8 cellular contexts compared by ENCODE assay signal in genomic region chr4:177441061-177441802, GRCh38. TPM values are rescaled to one million over a fixed set of nuclear protein-coding genes. Genes with fewer than 3 reads are reported as not detected.
DNase-seq lines count a peak whose midpoint lies in the region; ATAC-seq and TF ChIP-seq lines count a peak whose summit lies in the region.

No MANE protein-coding gene starts in this region.

- 51% methylated on average over 12 of the region's 12 CpGs for WGBS in SK-N-SH (ENCODE audit: low lambda C conversion rate)
- WGBS in psoas muscle, 3 donors = 56 to 74% (median 60%) methylated on average over 12 of the region's 12 CpGs

- H3K4me1 Mint-ChIP-seq in activated CD8-positive, alpha-beta T cell treated with anti-CD3 and anti-CD28 coated beads for 36 hours (ENCODE audit: low read depth) = peaks cover 24% of the 10 kb centered on the region

- CTCF ChIA-PET in SK-N-SH (lab: Yijun Ruan, JAX) = interaction anchor here (1.1 to 1.2 kb wide), 2 partner anchors 89 to 191 kb away, joined by 3 to 4 read pairs; no protein-coding TSS in a partner anchor
- CTCF ChIA-PET in activated CD8-positive, alpha-beta T cell treated with anti-CD3 and anti-CD28 coated beads for 36 hours (lab: Charles Lee) = interaction anchor here (1.4 to 1.8 kb wide), 3 partner anchors 8 to 191 kb away, joined by 3 to 9 read pairs (median 4); no protein-coding TSS in a partner anchor

- TF ChIP-seq RAD21 in SK-N-SH (IDR thresholded peaks at IDR 0.05; ENCODE audit: low read length) = no peak

- DNase-seq in SK-N-SH = peak; percentile 22
- DNase-seq in activated CD8-positive, alpha-beta T cell treated with anti-CD3 and anti-CD28 coated beads for 36 hours = peak; percentile 47
- DNase-seq in foreskin keratinocyte = no peak
- DNase-seq in psoas muscle = no peak
- no peak for DNase-seq in COLO668 (lab: John Stamatoyannopoulos, UW; ENCODE audit: unreplicated experiment)

- no peaks in the 10 kb centered on the region for H3K27me3 Mint-ChIP-seq in activated CD8-positive, alpha-beta T cell treated with anti-CD3 and anti-CD28 coated beads for 36 hours

- H2AFZ ChIP-seq in SK-N-SH (ENCODE audit: low read depth) (peak overlapping the region; percentile 84), KMS-11 (ENCODE audit: low read depth) (peak overlapping the region; percentile 87)

- H3K27ac Mint-ChIP-seq in activated CD8-positive, alpha-beta T cell treated with anti-CD3 and anti-CD28 coated beads for 36 hours = peak overlapping the region; percentile 98

- H4K20me1 ChIP-seq in SK-N-SH (ENCODE audit: insufficient read depth) (no peaks in the 10 kb centered on the region), KMS-11 (ENCODE audit: insufficient read depth) (no peaks in the 10 kb centered on the region)

- ATAC-seq in SK-N-SH treated with all-trans-retinoic acid at 6 μM for 48 hours (no peak), GM21717 (IDR thresholded peaks at IDR 0.05; ENCODE audit: unreplicated experiment) (peak; percentile 35), foreskin keratinocyte (no peak), psoas muscle (no peak)
- peak; percentile 9 for ATAC-seq in activated CD8-positive, alpha-beta T cell treated with anti-CD3 and anti-CD28 coated beads for 36 hours

- no peaks in the 10 kb centered on the region for H3F3A ChIP-seq in SK-N-SH (replicated peaks; ENCODE audit: insufficient read depth)

- no peaks in the 10 kb centered on the region for H3K9me3 Mint-ChIP-seq in activated CD8-positive, alpha-beta T cell treated with anti-CD3 and anti-CD28 coated beads for 36 hours

- peak; percentile 16; the same call in 1 of the 2 replicates for TF ChIP-seq CTCF in SK-N-SH (IDR thresholded peaks at IDR 0.05)
- TF ChIP-seq CTCF in KMS-11 (conservative IDR thresholded peaks at IDR 0.05; ENCODE audit: low read depth, low read length) = no peak; the same call in 1 of the 2 replicates
- TF ChIP-seq CTCF in activated CD8-positive, alpha-beta T cell treated with anti-CD3 and anti-CD28 coated beads for 36 hours (IDR thresholded peaks at IDR 0.05) = peak; percentile 41
- peak; percentile 14 for TF ChIP-seq CTCF in foreskin keratinocyte (conservative IDR thresholded peaks at IDR 0.05)
- no peak for TF ChIP-seq CTCF in psoas muscle (IDR thresholded peaks at IDR 0.05)

- H3K9me3 ChIP-seq in SK-N-SH (no peaks in the 10 kb centered on the region), psoas muscle (no peaks in the 10 kb centered on the region)

- peaks cover 0 to 11% of the 10 kb centered on the region in 2 experiments; a peak in 2 of 4 replicates for H3K4me1 ChIP-seq in SK-N-SH (ENCODE audit: control insufficient read depth in 1 of 2, insufficient read depth in 2 of 2, low read depth in 1 of 2, low read length in 1 of 2)
- H3K4me1 ChIP-seq in KMS-11 (ENCODE audit: low read depth, poor library complexity, severe bottlenecking) = peaks cover 19% of the 10 kb centered on the region
- no peaks in the 10 kb centered on the region for H3K4me1 ChIP-seq in foreskin keratinocyte
- peaks cover 12% of the 10 kb centered on the region for H3K4me1 ChIP-seq in psoas muscle

- H3K27me3 ChIP-seq in SK-N-SH (ENCODE audit: insufficient read depth) = no peaks in the 10 kb centered on the region
- H3K27me3 ChIP-seq in KMS-11 (ENCODE audit: insufficient read depth, low read depth) = no peaks in the 10 kb centered on the region
- H3K27me3 ChIP-seq in foreskin keratinocyte = no peaks in the 10 kb centered on the region
- H3K27me3 ChIP-seq in psoas muscle (ENCODE audit: insufficient read depth in 3 of 3, low read length in 2 of 3) = no peaks in the 10 kb centered on the region

- H3K79me2 ChIP-seq in SK-N-SH (ENCODE audit: insufficient read depth) = no peaks in the 10 kb centered on the region
- no peaks in the 10 kb centered on the region for H3K79me2 ChIP-seq in KMS-11 (ENCODE audit: insufficient read depth, low read depth)

- H3K9ac ChIP-seq in SK-N-SH = peak overlapping the region; percentile 70
- H3K9ac ChIP-seq in KMS-11 = peak overlapping the region; percentile 91

- H3K27ac ChIP-seq in SK-N-SH (ENCODE audit: low read depth in 2 of 2, low read length in 1 of 2) = peak overlapping the region; percentile 78 to 98
- peak overlapping the region; percentile 95 for H3K27ac ChIP-seq in KMS-11
- H3K27ac ChIP-seq in foreskin keratinocyte = peak overlapping the region; percentile 97
- H3K27ac ChIP-seq in psoas muscle = peak overlapping the region; percentile 94

- intact Hi-C loops in activated CD8-positive, alpha-beta T cell treated with anti-CD3 and anti-CD28 coated beads for 36 hours (cut with micrococcal nuclease) = no loop called here
- intact Hi-C loops in psoas muscle (cut with DNase I) = no loop called here

- POLR2A ChIA-PET in SK-N-SH (lab: Yijun Ruan, JAX) = interaction anchor here (0.6 to 1.9 kb wide), 6 partner anchors 8 to 65 kb away, joined by 3 to 5 read pairs (median 3); no protein-coding TSS in a partner anchor
- POLR2A ChIA-PET in activated CD8-positive, alpha-beta T cell treated with anti-CD3 and anti-CD28 coated beads for 36 hours (lab: Charles Lee) = interaction anchor here (0.6 to 2.7 kb wide), 15 partner anchors 9 to 132 kb away, joined by 3 to 17 read pairs (median 4); partner anchors contain the start of gene NEIL3

- no peaks in the 10 kb centered on the region for H3K9me2 ChIP-seq in SK-N-SH

- H3K4me2 ChIP-seq in SK-N-SH = peak overlapping the region; percentile 76
- peak overlapping the region; percentile 75 for H3K4me2 ChIP-seq in KMS-11

- peak overlapping the region; percentile 74 to 78 for H3K4me3 ChIP-seq in SK-N-SH (ENCODE audit: low read depth in 2 of 2, low read length in 1 of 2)
- peak overlapping the region; percentile 29 for H3K4me3 ChIP-seq in KMS-11 (IDR thresholded peaks at IDR 0.05; ENCODE audit: insufficient read depth, low read depth, low read length)
- H3K4me3 ChIP-seq in psoas muscle = peak overlapping the region; percentile 86

- peaks cover 18% of the 10 kb centered on the region for H3K36me3 Mint-ChIP-seq in activated CD8-positive, alpha-beta T cell treated with anti-CD3 and anti-CD28 coated beads for 36 hours (ENCODE audit: low read depth)

- no peak for TF ChIP-seq EP300 in SK-N-SH (IDR thresholded peaks at IDR 0.05; ENCODE audit: borderline replicate concordance in 1 of 2, low read depth in 1 of 2, low read length in 1 of 2)

- H3K4me3 Mint-ChIP-seq in activated CD8-positive, alpha-beta T cell treated with anti-CD3 and anti-CD28 coated beads for 36 hours = peak overlapping the region; percentile 92

- H3K36me3 ChIP-seq in SK-N-SH (replicated peaks in 1 of 2; ENCODE audit: control insufficient read depth in 1 of 2, insufficient read depth in 2 of 2, low read length in 1 of 2) (peaks cover 15 to 22% of the 10 kb centered on the region in 2 experiments), KMS-11 (ENCODE audit: insufficient read depth) (no peaks in the 10 kb centered on the region), psoas muscle (ENCODE audit: insufficient read depth in 1 of 2, low read depth in 1 of 2) (peaks cover 4 to 29% of the 10 kb centered on the region in 2 donors)

TF ChIP-seq in SK-N-SH, 30 proteins besides CTCF, POLR2A, EP300 and RAD21:
- TF ChIP-seq GATA2 (CRISPR knock-in tag; IDR thresholded peaks at IDR 0.05) (no peak), FOXM1 (IDR thresholded peaks at IDR 0.05; ENCODE audit: low read depth) (no peak)

TF ChIP-seq in SK-N-SH treated with all-trans-retinoic acid at 6 μM for 48 hours, 23 proteins besides CTCF, POLR2A, EP300 and RAD21:
- TF ChIP-seq POU6F1 (CRISPR knock-in tag; IDR thresholded peaks at IDR 0.05; ENCODE audit: borderline replicate concordance, low read depth) (no peak), ZC3H10 (CRISPR knock-in tag; IDR thresholded peaks at IDR 0.05) (no peak)

RNA-seq across cellular contexts. Expression of gene AGA, which starts 1.0 kb away (rescaled TPM):
- 36.8 and 41.7 TPM in 2 replicates for polyA plus RNA-seq in SK-N-SH (2012; rRNA removed)
- polyA plus RNA-seq in SK-N-SH (2012; cell fraction: cytosol; rRNA removed) = 40.6 and 43.8 TPM in 2 replicates
- polyA plus RNA-seq in SK-N-SH (2012; cell fraction: nucleus; rRNA removed) = 27.7 and 37.2 TPM in 2 replicates
- total RNA-seq in activated CD8-positive, alpha-beta T cell treated with anti-CD3 and anti-CD28 coated beads for 36 hours = 10 to 100 TPM; 19.7 to 21.8 TPM
- 12.0 and 16.5 TPM in 2 replicates for total RNA-seq in foreskin keratinocyte
- 6.5 and 8.9 TPM in 2 replicates for polyA plus RNA-seq in foreskin keratinocyte
- total RNA-seq in psoas muscle = 1 to 10 TPM; 4.9 to 6.7 (median 5.8) TPM
- 1 to 10 TPM; 3.5 to 6.5 (median 5.4) TPM for polyA plus RNA-seq in psoas muscle

Comparison
In these comparisons a context has a peak if more than half of its experiments do, and no peak if none do; other contexts are left out.
1. DNase-seq: peak in SK-N-SH (single experiment) and activated CD8-positive, alpha-beta T cell treated with anti-CD3 and anti-CD28 coated beads for 36 hours (single experiment); none in foreskin keratinocyte (0 of 2), psoas muscle (0 of 2) and COLO668 (single experiment).
2. H3K4me3 ChIP-seq: peak in every context shown above with its lines; median percentile 86 in psoas muscle; 76 in SK-N-SH; 29 in KMS-11.
3. CTCF ChIP-seq: peak in SK-N-SH (single experiment), activated CD8-positive, alpha-beta T cell treated with anti-CD3 and anti-CD28 coated beads for 36 hours (single experiment) and foreskin keratinocyte (single experiment); none in KMS-11 (single experiment) and psoas muscle (single experiment).
4. ATAC-seq: peak in GM21717 (single experiment) and activated CD8-positive, alpha-beta T cell treated with anti-CD3 and anti-CD28 coated beads for 36 hours (single experiment); none in SK-N-SH treated with all-trans-retinoic acid at 6 μM for 48 hours (single experiment), foreskin keratinocyte (single experiment) and psoas muscle (0 of 4).
5. Peak in every context shown above with its lines, with median percentiles within 50 percentile points of each other: H3K27ac ChIP-seq.